ENCODE assay signal across 9 cellular contexts in genomic region chr5:71938886-71939285, GRCh38.
DNase-seq lines count a peak whose midpoint lies in the region; ATAC-seq and TF ChIP-seq lines count a peak whose summit lies in the region.
"Had no signal": no experiment of that assay in that cellular context is flagged by ENCODE, and none has a peak within 500 bp of the region (broad histone marks: within the 10 kb centered on the region; RNA-seq: fewer than 3 reads in every experiment).

No MANE protein-coding gene starts in this region.

- DNase-seq in H9: peak; percentile 68
- DNase-seq in NCI-H2227 treated with DMSO at 0.1 percent for 48 hours (lab: John Stamatoyannopoulos, UW): peak; percentile 35
- no peak for DNase-seq in osteocyte (ENCODE audit: extremely low spot score, unreplicated experiment)
- DNase-seq in SKM-1 treated with dmso at 0.1 percent for 144 hours (lab: John Stamatoyannopoulos, UW; ENCODE audit: unreplicated experiment): no peak
- DNase-seq in globus pallidus (ENCODE audit: low spot score): no peak
- no peak for DNase-seq in activated T-cell treated with anti-CD3 and anti-CD28 coated beads for 4 hours
- DNase-seq: nephron progenitor cell had no signal

- no peak overlapping the region for H2AK5ac ChIP-seq in H9 (ENCODE audit: insufficient read length, low read length)

- no peak overlapping the region for H4K5ac ChIP-seq in H9 (ENCODE audit: insufficient read length, low read depth, low read length)

- no peak overlapping the region for H3T11ph ChIP-seq in H9 (ENCODE audit: low read length)

- H3K56ac ChIP-seq in H9 (ENCODE audit: insufficient read length, low read depth, low read length): no peak overlapping the region

- H3K9me3 Mint-ChIP-seq in H9: no peaks in the 10 kb centered on the region
- H3K9me3 Mint-ChIP-seq in osteocyte (ENCODE audit: unreplicated experiment): peaks cover 14% of the 10 kb centered on the region

- H2AFZ ChIP-seq in H9 (ENCODE audit: low read length): no peak overlapping the region

- no peak for ATAC-seq in GM21447 (IDR thresholded peaks at IDR 0.05; ENCODE audit: unreplicated experiment)

- H3K4me1 ChIP-seq in H9 (ENCODE audit: insufficient read depth, low read length): peaks cover 9% of the 10 kb centered on the region; the same call in 1 of the 2 replicates

- H3K9me3 ChIP-seq in H9 (ENCODE audit: control insufficient read depth, low read depth, low read length): no peaks in the 10 kb centered on the region

- H2BK5ac ChIP-seq in H9 (ENCODE audit: insufficient read length, low read length): no peak overlapping the region

- H4K91ac ChIP-seq in H9 (ENCODE audit: insufficient read length, low read depth, low read length): no peak overlapping the region

- no peak overlapping the region for H3K4ac ChIP-seq in H9 (ENCODE audit: low read depth, low read length)

- H3K79me2 ChIP-seq in H9 (ENCODE audit: insufficient read depth, low read length): no peaks in the 10 kb centered on the region

- no peak overlapping the region for H2BK12ac ChIP-seq in H9 (ENCODE audit: insufficient read length, low read depth, low read length)

- no peak overlapping the region for H4K8ac ChIP-seq in H9 (replicated peaks; ENCODE audit: insufficient read length, low read depth, low read length)

- no peak overlapping the region for H2BK120ac ChIP-seq in H9 (ENCODE audit: low read depth, low read length, poor library complexity, severe bottlenecking)

- no peak overlapping the region for H3K14ac ChIP-seq in H9 (ENCODE audit: insufficient read depth, low read length)

- whole genome bisulfite sequencing in H9 (ENCODE audit: extremely low coverage, insufficient read length, low lambda C conversion rate): no CpG with 5 or more reads among the region's 7 CpGs

- H3K36me3 Mint-ChIP-seq in H9 (ENCODE audit: insufficient read depth in 1 of 3, low read depth in 3 of 3) (no peaks in the 10 kb centered on the region), osteocyte (ENCODE audit: unreplicated experiment) (no peaks in the 10 kb centered on the region)

- H3K4me1 Mint-ChIP-seq in H9 (peaks cover 39% of the 10 kb centered on the region in 2 experiments), osteocyte (ENCODE audit: unreplicated experiment) (peaks cover 6% of the 10 kb centered on the region)

- no peak overlapping the region for H2BK20ac ChIP-seq in H9 (ENCODE audit: low read depth, low read length, poor library complexity, severe bottlenecking)

- H3K27ac ChIP-seq in H9 (ENCODE audit: insufficient read length, low read depth, low read length) (no peak overlapping the region), cingulate gyrus (ENCODE audit: low read depth, low read length) (peak overlapping the region; percentile 80)

- H3K23me2 ChIP-seq in H9 (ENCODE audit: insufficient read length, low read depth, low read length, poor library complexity, severe bottlenecking): no peaks in the 10 kb centered on the region

- H4K20me1 ChIP-seq in H9 (ENCODE audit: control insufficient read depth, insufficient read depth, insufficient read length): no peaks in the 10 kb centered on the region

- no peak overlapping the region for H3K23ac ChIP-seq in H9 (ENCODE audit: insufficient read length, low read depth, low read length)

- H3K27ac Mint-ChIP-seq in H9: peak overlapping the region in 1 of 3 experiments; percentile 4; a peak in 1 of 7 replicates
- H3K27ac Mint-ChIP-seq in osteocyte (ENCODE audit: unreplicated experiment): peak overlapping the region; percentile 16
- H3K27ac Mint-ChIP-seq: nephron progenitor cell had no signal

- H3K27me3 Mint-ChIP-seq in H9 (ENCODE audit: low read depth) (no peaks in the 10 kb centered on the region), osteocyte (ENCODE audit: unreplicated experiment) (peaks cover 11% of the 10 kb centered on the region)

- H3K4me2 ChIP-seq in H9 (ENCODE audit: insufficient read depth, insufficient read length, low read length): no peak overlapping the region

- H3K18ac ChIP-seq in H9 (ENCODE audit: insufficient read length, low read depth, low read length): no peak overlapping the region

- H3K27me3 ChIP-seq in H9 (ENCODE audit: insufficient read depth, low read length): no peaks in the 10 kb centered on the region

- H2BK15ac ChIP-seq in H9 (ENCODE audit: low read depth, low read length): no peak overlapping the region

- TF ChIP-seq CTCF in H9 (conservative IDR thresholded peaks at IDR 0.05) (no peak), osteocyte (IDR thresholded peaks at IDR 0.05) (no peak)

- no peak overlapping the region for H3K9ac ChIP-seq in H9 (ENCODE audit: extremely low read depth, insufficient read length, low read length)

- H3K79me1 ChIP-seq in H9 (ENCODE audit: insufficient read depth, low read depth, low read length, poor library complexity, severe bottlenecking): no peaks in the 10 kb centered on the region

- H3K4me3 Mint-ChIP-seq in H9 (no peak overlapping the region), osteocyte (ENCODE audit: unreplicated experiment) (no peak overlapping the region)
- H3K4me3 Mint-ChIP-seq: nephron progenitor cell had no signal

Comparison
In these comparisons a context has a peak if more than half of its experiments do, and no peak if none do; other contexts are left out.
1. DNase-seq: peak in H9 (single experiment) and NCI-H2227 treated with DMSO at 0.1 percent for 48 hours (single experiment); none in osteocyte (single experiment), SKM-1 treated with dmso at 0.1 percent for 144 hours (single experiment), globus pallidus (single experiment) and activated T-cell treated with anti-CD3 and anti-CD28 coated beads for 4 hours (single experiment).